In genomic region chr9:77803423-77803822, GRCh38 we compare ENCODE assay signal across 20 cellular contexts.
DNase-seq lines count a peak whose midpoint lies in the region; ATAC-seq, FAIRE-seq and TF ChIP-seq lines count a peak whose summit lies in the region.
"Had no signal": no experiment of that assay in that cellular context is flagged by ENCODE, and none has a peak within 500 bp of the region (broad histone marks: within the 10 kb centered on the region; RNA-seq: fewer than 3 reads in every experiment).

No MANE protein-coding gene starts in this region.

- peak overlapping the region; percentile 3 for H3K27ac Mint-ChIP-seq in progenitor cell of endocrine pancreas

- CTCF ChIA-PET in SK-N-SH (lab: Yijun Ruan, JAX): interaction anchor here (1.4 kb wide), 1 partner anchor 94 kb away, joined by 3 read pairs; no protein-coding TSS in a partner anchor
- CTCF ChIA-PET in K562 (lab: Yijun Ruan, JAX; ENCODE audit: low intra/inter-chr PET ratio): no interaction called here
- CTCF ChIA-PET in A673 (lab: Charles Lee): no interaction called here

- TF ChIP-seq EP300 in SK-N-SH (IDR thresholded peaks at IDR 0.05; ENCODE audit: borderline replicate concordance in 1 of 2, low read depth in 1 of 2, low read length in 1 of 2) (no peak), K562 (IDR thresholded peaks at IDR 0.05; ENCODE audit: low read length) (no peak)

- no peaks in the 10 kb centered on the region for H3K27me3 Mint-ChIP-seq in progenitor cell of endocrine pancreas
- H3K27me3 Mint-ChIP-seq: CD4-positive, CD25-positive, alpha-beta regulatory T cell had no signal

- WGBS in SK-N-SH (ENCODE audit: low lambda C conversion rate): 100% methylated on average over 1 of the region's 1 CpG
- WGBS in K562 (ENCODE audit: insufficient coverage, low coverage, missing lambda C conversion rate): 79% methylated on average over 1 of the region's 1 CpG

- H2AFZ ChIP-seq in SK-N-SH (ENCODE audit: low read depth) (no peak overlapping the region), K562 (ENCODE audit: low read depth, low read length) (no peak overlapping the region)

- H3K9ac ChIP-seq in SK-N-SH (no peak overlapping the region), K562 (ENCODE audit: insufficient read depth in 1 of 2, low read depth in 2 of 2, low read length in 2 of 2) (no peak overlapping the region)
- H3K9ac ChIP-seq: BLaER1 had no signal

- H3K4me3 Mint-ChIP-seq in progenitor cell of endocrine pancreas (ENCODE audit: low read depth): no peak overlapping the region
- H3K4me3 Mint-ChIP-seq: CD4-positive, CD25-positive, alpha-beta regulatory T cell had no signal

- H3K36me3 Mint-ChIP-seq in progenitor cell of endocrine pancreas (ENCODE audit: insufficient read depth): peaks cover 4% of the 10 kb centered on the region

- no peak for TF ChIP-seq CTCF in SK-N-SH (IDR thresholded peaks at IDR 0.05)
- no peak for TF ChIP-seq CTCF in K562 (IDR thresholded peaks at IDR 0.05 in 2 of 3, conservative IDR thresholded peaks at IDR 0.05 in 1 of 3; ENCODE audit: insufficient read depth in 2 of 3, low read depth in 1 of 3, low read length in 3 of 3)
- TF ChIP-seq CTCF in progenitor cell of endocrine pancreas (IDR thresholded peaks at IDR 0.05; ENCODE audit: unreplicated experiment): no peak
- no peak for TF ChIP-seq CTCF in A673 (conservative IDR thresholded peaks at IDR 0.05; ENCODE audit: low read depth, low read length)

- BruUV-seq in K562 (replicated peaks; lab: Mats Ljungman, UMichigan) (no TSS peak), A673 (replicated peaks; lab: Mats Ljungman, UMichigan) (no TSS peak)

- H3K27me3 ChIP-seq in SK-N-SH (ENCODE audit: insufficient read depth) (no peaks in the 10 kb centered on the region), K562 (ENCODE audit: control insufficient read depth in 2 of 2, insufficient read depth in 2 of 2, low read length in 2 of 2) (no peaks in the 10 kb centered on the region), A673 (replicated peaks; ENCODE audit: insufficient read depth, low read depth, low read length, poor library complexity) (no peaks in the 10 kb centered on the region)
- H3K27me3 ChIP-seq: BLaER1 had no signal

- H3K79me2 ChIP-seq in SK-N-SH (ENCODE audit: insufficient read depth) (peaks cover 38% of the 10 kb centered on the region; the same call in 1 of the 2 replicates), K562 (ENCODE audit: control insufficient read depth, insufficient read depth, low read length) (peaks cover 20% of the 10 kb centered on the region)

- no peak overlapping the region; a peak in 1 of 4 replicates for H3K27ac ChIP-seq in SK-N-SH (ENCODE audit: low read depth in 2 of 2, low read length in 1 of 2)
- H3K27ac ChIP-seq in K562 (ENCODE audit: extremely low read depth, low read depth, low read length): no peak overlapping the region
- no peak overlapping the region for H3K27ac ChIP-seq in A673 (ENCODE audit: low read depth, low read length, poor library complexity, severe bottlenecking)
- H3K27ac ChIP-seq: BLaER1 had no signal

- no peaks in the 10 kb centered on the region for H3K9me1 ChIP-seq in K562 (ENCODE audit: control insufficient read depth, insufficient read depth, low read length)

- no peaks in the 10 kb centered on the region for H3K9me2 ChIP-seq in SK-N-SH

- intact Hi-C loops in K562 (cut with micrococcal nuclease) (no loop called here), A673 (cut with micrococcal nuclease; ENCODE audit: unreplicated experiment) (no loop called here)

- H3K9me3 ChIP-seq in SK-N-SH: no peaks in the 10 kb centered on the region
- no peaks in the 10 kb centered on the region for H3K9me3 ChIP-seq in K562 (replicated peaks; ENCODE audit: control insufficient read depth, insufficient read depth, low read depth, low read length)
- H3K9me3 ChIP-seq in A673 (ENCODE audit: low read depth, low read length, poor library complexity, severe bottlenecking): no peaks in the 10 kb centered on the region
- H3K9me3 ChIP-seq: BLaER1, HAP-1 had no signal

- DNase-seq in SK-N-SH: no peak
- DNase-seq in K562 (ENCODE audit: extremely low read depth in 1 of 4, low spot score in 3 of 4): no peak
- DNase-seq in progenitor cell of endocrine pancreas (ENCODE audit: low spot score, unreplicated experiment): no peak
- no peak for DNase-seq in NCI-H2171 (lab: John Stamatoyannopoulos, UW)
- no peak for DNase-seq in A673 (ENCODE audit: low spot score)
- no peak for DNase-seq in GOT3 (lab: John Stamatoyannopoulos, UW)
- DNase-seq: 8988T; CD4-positive, CD25-positive, alpha-beta regulatory T cell; DND-41; Kasumi-1; MV-4-11; NCI-H1436 treated with DMSO at 0.1 percent for 48 hours; NCI-H187 treated with DMSO at 0.1 percent for 48 hours; NCI-H524 treated with DMSO at 0.1 percent for 48 hours; Right ventricle myocardium superior; RPMI8226 had no signal

- no peak for TF ChIP-seq POLR2A in K562 (conservative IDR thresholded peaks at IDR 0.05)

- H3K9me3 Mint-ChIP-seq in progenitor cell of endocrine pancreas (ENCODE audit: low read depth): no peaks in the 10 kb centered on the region
- H3K9me3 Mint-ChIP-seq: CD4-positive, CD25-positive, alpha-beta regulatory T cell had no signal

- ATAC-seq in SK-N-SH treated with all-trans-retinoic acid at 6 μM for 48 hours: no peak
- ATAC-seq in K562: no peak

- no peak for FAIRE-seq in K562 (lab: Jason Lieb, UNC)
- FAIRE-seq: GM18507 had no signal

- peaks cover 8 to 9% of the 10 kb centered on the region in 2 experiments for H3K36me3 ChIP-seq in SK-N-SH (replicated peaks in 1 of 2; ENCODE audit: control insufficient read depth in 1 of 2, insufficient read depth in 2 of 2, low read length in 1 of 2)
- H3K36me3 ChIP-seq in K562 (ENCODE audit: control insufficient read depth, insufficient read depth, low read length): peaks cover 23% of the 10 kb centered on the region; the same call in 2 of the 3 replicates
- H3K36me3 ChIP-seq in A673 (ENCODE audit: insufficient read depth, low read length, poor library complexity, severe bottlenecking): no peaks in the 10 kb centered on the region
- H3K36me3 ChIP-seq: BLaER1, HAP-1 had no signal

- POLR2A ChIA-PET in SK-N-SH (lab: Yijun Ruan, JAX) (no interaction called here), K562 (lab: Yijun Ruan, JAX) (interaction anchor here (0.9 kb wide), 1 partner anchor 11 kb away, joined by 3 read pairs; no protein-coding TSS in a partner anchor), A673 (lab: Charles Lee; ENCODE audit: low non-redundant PET) (no interaction called here)

- H3K4me1 ChIP-seq in SK-N-SH (ENCODE audit: control insufficient read depth in 1 of 2, insufficient read depth in 2 of 2, low read depth in 1 of 2, low read length in 1 of 2) (peaks cover 19 to 20% of the 10 kb centered on the region in 2 experiments; a peak in 3 of 4 replicates), K562 (replicated peaks in 1 of 2; ENCODE audit: control insufficient read depth in 2 of 2, insufficient read depth in 2 of 2, low read length in 2 of 2) (peaks cover 0 to 18% of the 10 kb centered on the region in 2 experiments; a peak in 2 of 5 replicates), A673 (ENCODE audit: insufficient read depth, low read length, poor library complexity, severe bottlenecking) (peaks cover 7% of the 10 kb centered on the region)
- H3K4me1 ChIP-seq: BLaER1 had no signal

- H4K20me1 ChIP-seq in SK-N-SH (ENCODE audit: insufficient read depth): no peaks in the 10 kb centered on the region
- H4K20me1 ChIP-seq in K562 (replicated peaks; ENCODE audit: control insufficient read depth, insufficient read depth, low read length): no peaks in the 10 kb centered on the region
- H4K20me1 ChIP-seq: BLaER1 had no signal

- no peak overlapping the region for H3K4me2 ChIP-seq in SK-N-SH
- H3K4me2 ChIP-seq in K562 (ENCODE audit: insufficient read depth, low read length): no peak overlapping the region
- H3K4me2 ChIP-seq: BLaER1 had no signal

- TF ChIP-seq RAD21 in SK-N-SH (IDR thresholded peaks at IDR 0.05; ENCODE audit: low read length) (no peak), K562 (CRISPR knock-in tag; conservative IDR thresholded peaks at IDR 0.05 in 1 of 2, IDR thresholded peaks at IDR 0.05 in 1 of 2) (no peak)

- H3K4me3 ChIP-seq in SK-N-SH (ENCODE audit: low read depth in 2 of 2, low read length in 1 of 2) (no peak overlapping the region), K562 (no peak overlapping the region), A673 (ENCODE audit: low read depth, low read length, poor library complexity, severe bottlenecking) (no peak overlapping the region)
- H3K4me3 ChIP-seq: BLaER1, HAP-1 had no signal

- peaks cover 14% of the 10 kb centered on the region for H3F3A ChIP-seq in SK-N-SH (replicated peaks; ENCODE audit: insufficient read depth)

- in situ Hi-C loops in K562 (cut with MboI): no loop called here

- H3K4me1 Mint-ChIP-seq in progenitor cell of endocrine pancreas (ENCODE audit: low read depth): peaks cover 19% of the 10 kb centered on the region

TF ChIP-seq in SK-N-SH, 30 proteins besides CTCF, POLR2A, EP300 and RAD21 (continues in another document):
- TF ChIP-seq JUND (IDR thresholded peaks at IDR 0.05): peak; percentile 59
- TF ChIP-seq FOXJ3 (CRISPR knock-in tag; IDR thresholded peaks at IDR 0.05): no peak

TF ChIP-seq in SK-N-SH treated with all-trans-retinoic acid at 6 μM for 48 hours, 23 proteins besides CTCF, POLR2A, EP300 and RAD21 (continues in another document):
- TF ChIP-seq BACH2 (CRISPR knock-in tag; IDR thresholded peaks at IDR 0.05; ENCODE audit: borderline replicate concordance): no peak
- TF ChIP-seq ZFP3 (CRISPR knock-in tag; IDR thresholded peaks at IDR 0.05): no peak
- no peak for TF ChIP-seq ZNF8 (CRISPR knock-in tag; IDR thresholded peaks at IDR 0.05)
- TF ChIP-seq OSR1 (CRISPR knock-in tag; IDR thresholded peaks at IDR 0.05): no peak

TF ChIP-seq in K562, 482 proteins besides CTCF, POLR2A, EP300 and RAD21:
- TF ChIP-seq C11orf30 (IDR thresholded peaks at IDR 0.05; ENCODE audit: low read depth): 0 out of 2 replicates have a peak, but pooled peaks have one; percentile 27
- TF ChIP-seq NFE2 (IDR thresholded peaks at IDR 0.05; ENCODE audit: low read depth): peak; percentile 34; the same call in 1 of the 2 replicates
- peak; percentile 47; the same call in 1 of the 2 replicates for TF ChIP-seq ZNF316 (IDR thresholded peaks at IDR 0.05)
- peak; percentile 32; the same call in 1 of the 2 replicates for TF ChIP-seq MAFG (tag; conservative IDR thresholded peaks at IDR 0.05)
- TF ChIP-seq, protein P1, sequence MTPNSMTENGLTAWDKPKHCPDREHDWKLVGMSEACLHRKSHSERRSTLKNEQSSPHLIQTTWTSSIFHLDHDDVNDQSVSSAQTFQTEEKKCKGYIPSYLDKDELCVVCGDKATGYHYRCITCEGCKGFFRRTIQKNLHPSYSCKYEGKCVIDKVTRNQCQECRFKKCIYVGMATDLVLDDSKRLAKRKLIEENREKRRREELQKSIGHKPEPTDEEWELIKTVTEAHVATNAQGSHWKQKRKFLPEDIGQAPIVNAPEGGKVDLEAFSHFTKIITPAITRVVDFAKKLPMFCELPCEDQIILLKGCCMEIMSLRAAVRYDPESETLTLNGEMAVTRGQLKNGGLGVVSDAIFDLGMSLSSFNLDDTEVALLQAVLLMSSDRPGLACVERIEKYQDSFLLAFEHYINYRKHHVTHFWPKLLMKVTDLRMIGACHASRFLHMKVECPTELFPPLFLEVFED (CRISPR knock-in tag; conservative IDR thresholded peaks at IDR 0.05): no peak
TF ChIP-seq in K562: peak in this region for 4.

Comparison
In these comparisons a context has a peak if more than half of its experiments do, and no peak if none do; other contexts are left out.
1. Of the 27 proteins assayed by ChIP-seq in both K562 and SK-N-SH: peak only in K562: none; only in SK-N-SH: JUND; in both: none; in neither: 26.